In genomic region chr1:153614906-153615305, GRCh38 we compare ENCODE assay signal across 28 cellular contexts. TPM values are rescaled to one million over a fixed set of nuclear protein-coding genes. Genes with fewer than 3 reads are reported as not detected.
DNase-seq lines count a peak whose midpoint lies in the region; ATAC-seq, FAIRE-seq and TF ChIP-seq lines count a peak whose summit lies in the region.
"Had no signal": no experiment of that assay in that cellular context is flagged by ENCODE, and none has a peak within 500 bp of the region (broad histone marks: within the 10 kb centered on the region; RNA-seq: fewer than 3 reads in every experiment).

No MANE protein-coding gene starts in this region.

- H3K4me1 ChIP-seq in Caco-2 (peaks cover 43% of the 10 kb centered on the region), breast epithelium (peaks cover 9 to 32% of the 10 kb centered on the region in 2 donors), kidney (ENCODE audit: control insufficient read depth in 1 of 2, insufficient read depth in 1 of 2, low read depth in 1 of 2, low read length in 2 of 2) (peaks cover 16 to 20% of the 10 kb centered on the region in 2 donors), stomach (peaks cover 44 to 76% (median 61%) of the 10 kb centered on the region in 4 donors), sigmoid colon (peaks cover 0 to 44% (median 36%) of the 10 kb centered on the region in 4 donors), SK-N-SH (ENCODE audit: control insufficient read depth in 1 of 2, insufficient read depth in 2 of 2, low read depth in 1 of 2, low read length in 1 of 2) (peaks cover 8 to 9% of the 10 kb centered on the region in 2 experiments; a peak in 2 of 4 replicates), right cardiac atrium (ENCODE audit: control insufficient read depth, insufficient read depth, low read length) (peaks cover 19% of the 10 kb centered on the region)

- H3K27ac ChIP-seq in breast epithelium, result peak overlapping the region; percentile 84 to 98
- no peak overlapping the region for H3K27ac ChIP-seq in kidney (ENCODE audit: low read depth in 2 of 2, low read length in 2 of 2)
- peak overlapping the region in 3 of 5 donors; percentile 87 to 89 (median 88) for H3K27ac ChIP-seq in stomach
- no peak overlapping the region for H3K27ac ChIP-seq in sigmoid colon
- no peak overlapping the region for H3K27ac ChIP-seq in SK-N-SH (ENCODE audit: low read depth in 2 of 2, low read length in 1 of 2)
- no peak overlapping the region for H3K27ac ChIP-seq in right cardiac atrium (ENCODE audit: low read length)
- H3K27ac ChIP-seq: KMS-11, WERI-Rb-1 had no signal

- TF ChIP-seq CTCF in Caco-2 (IDR thresholded peaks at IDR 0.05; ENCODE audit: insufficient read depth in 1 of 2, low read depth in 1 of 2, low read length in 1 of 2, severe bottlenecking in 1 of 2, unreplicated experiment in 1 of 2) (no peak), breast epithelium (IDR thresholded peaks at IDR 0.05) (no peak), kidney (IDR thresholded peaks at IDR 0.05; ENCODE audit: borderline replicate concordance, extremely low read depth, insufficient read depth) (no peak), stomach (IDR thresholded peaks at IDR 0.05) (no peak), sigmoid colon (IDR thresholded peaks at IDR 0.05) (no peak), SK-N-SH (IDR thresholded peaks at IDR 0.05) (no peak)

- H3K79me2 ChIP-seq in SK-N-SH (ENCODE audit: insufficient read depth), result peaks cover 16% of the 10 kb centered on the region; the same call in 1 of the 2 replicates

- H3K27ac Mint-ChIP-seq in Caco-2 (ENCODE audit: unreplicated experiment), result peak overlapping the region; percentile 56
- H3K27ac Mint-ChIP-seq: activated CD4-positive, alpha-beta T cell treated with anti-CD3 and anti-CD28 coated beads, Interleukin-2, amount 10 ng/mL, durations not matched to agents 7 days and 5 days; activated CD8-positive, alpha-beta memory T cell treated with anti-CD3 and anti-CD28 coated beads, Interleukin-2, amount 10 ng/mL, durations not matched to agents 7 days and 5 days; activated T-helper 1 cell treated with anti-CD3 and anti-CD28 coated beads, Interleukin-12 subunit alpha, Interleukin-12 subunit beta, Interleukin-2, Interleukin-4 antibody, amounts not matched to agents 30 ng/mL and 10 ng/mL and 1 ng/mL, durations not matched to agents 14 hours and 24 hours and 36 hours; effector memory CD8-positive, alpha-beta T cell; GM23338; natural killer cell had no signal

- TF ChIP-seq RAD21 in SK-N-SH (IDR thresholded peaks at IDR 0.05; ENCODE audit: low read length), result no peak

- BruUV-seq in Caco-2 (replicated peaks; lab: Mats Ljungman, UMichigan), result no TSS peak

- no peak overlapping the region for H2AFZ ChIP-seq in SK-N-SH (ENCODE audit: low read depth)
- H2AFZ ChIP-seq: GM23338 had no signal

- peaks cover 83% of the 10 kb centered on the region for H3K36me3 Mint-ChIP-seq in Caco-2 (ENCODE audit: insufficient read depth, unreplicated experiment)
- H3K36me3 Mint-ChIP-seq: activated CD8-positive, alpha-beta memory T cell treated with anti-CD3 and anti-CD28 coated beads, Interleukin-2, amount 10 ng/mL, durations not matched to agents 7 days and 5 days; activated naive CD4-positive, alpha-beta T cell treated with anti-CD3 and anti-CD28 coated beads, Interleukin-2, amount 50 U/mL, for 24 hours; natural killer cell had no signal

- no peak overlapping the region for H3K4me2 ChIP-seq in SK-N-SH
- H3K4me2 ChIP-seq: GM23338, KMS-11 had no signal

- TF ChIP-seq EP300 in stomach (IDR thresholded peaks at IDR 0.05) (no peak), sigmoid colon (IDR thresholded peaks at IDR 0.05) (no peak), SK-N-SH (IDR thresholded peaks at IDR 0.05; ENCODE audit: borderline replicate concordance in 1 of 2, low read depth in 1 of 2, low read length in 1 of 2) (no peak)

- peaks cover 6% of the 10 kb centered on the region for H3F3A ChIP-seq in SK-N-SH (replicated peaks; ENCODE audit: insufficient read depth)

- H3K9me2 ChIP-seq in SK-N-SH, result no peaks in the 10 kb centered on the region

- H3K9ac ChIP-seq in kidney (ENCODE audit: low read length in 2 of 2) (no peak overlapping the region), SK-N-SH (no peak overlapping the region)
- H3K9ac ChIP-seq: KMS-11 had no signal

- H3K9me3 ChIP-seq in Caco-2 (no peaks in the 10 kb centered on the region), breast epithelium (no peaks in the 10 kb centered on the region), kidney (ENCODE audit: control insufficient read depth in 1 of 2, low read length in 2 of 2) (no peaks in the 10 kb centered on the region), stomach (no peaks in the 10 kb centered on the region), sigmoid colon (no peaks in the 10 kb centered on the region), SK-N-SH (no peaks in the 10 kb centered on the region), right cardiac atrium (ENCODE audit: control insufficient read depth, low read length) (no peaks in the 10 kb centered on the region)

- DNase-seq in Caco-2, result no peak
- no peak for DNase-seq in breast epithelium (ENCODE audit: low spot score in 2 of 2)
- DNase-seq in kidney, result peak; percentile 56
- DNase-seq in stomach, result no peak
- DNase-seq in H4 (ENCODE audit: low spot score), result no peak
- no peak for DNase-seq in sigmoid colon
- DNase-seq in SK-N-SH, result no peak
- no peak for DNase-seq in right cardiac atrium
- DNase-seq: activated CD4-positive, alpha-beta T cell treated with anti-CD3 and anti-CD28 coated beads, Interleukin-2, amount 10 ng/mL, durations not matched to agents 7 days and 5 days; activated CD8-positive, alpha-beta memory T cell treated with anti-CD3 and anti-CD28 coated beads, Interleukin-2, amount 10 ng/mL, durations not matched to agents 7 days and 5 days; AML-193; COR-L47; effector memory CD8-positive, alpha-beta T cell; glutamatergic neuron; left cardiac atrium; MV-4-11; natural killer cell; NCI-H1694 treated with DMSO at 0.1 percent for 48 hours; NCI-H526; WERI-Rb-1 had no signal

- ATAC-seq in right cardiac atrium, result no peak
- ATAC-seq: activated CD8-positive, alpha-beta memory T cell treated with anti-CD3 and anti-CD28 coated beads, Interleukin-2, amount 10 ng/mL, durations not matched to agents 7 days and 5 days; effector memory CD8-positive, alpha-beta T cell; GM23338; left cardiac atrium; natural killer cell; sciatic nerve had no signal

- POLR2A ChIA-PET in Caco-2 (lab: Charles Lee), result interaction anchor here (0.8 to 3.6 kb wide), 5 partner anchors 12 to 37 kb away, joined by 3 to 40 read pairs (median 25); partner anchors contain the start of genes CHTOP and S100A13
- POLR2A ChIA-PET in SK-N-SH (lab: Yijun Ruan, JAX), result no interaction called here

- H3K27me3 ChIP-seq in Caco-2 (replicated peaks; ENCODE audit: control insufficient read depth, insufficient read depth, low read length), result no peaks in the 10 kb centered on the region
- H3K27me3 ChIP-seq in breast epithelium, result no peaks in the 10 kb centered on the region
- no peaks in the 10 kb centered on the region for H3K27me3 ChIP-seq in stomach
- no peaks in the 10 kb centered on the region for H3K27me3 ChIP-seq in sigmoid colon
- no peaks in the 10 kb centered on the region for H3K27me3 ChIP-seq in SK-N-SH (ENCODE audit: insufficient read depth)
- H3K27me3 ChIP-seq in right cardiac atrium (ENCODE audit: control insufficient read depth, insufficient read depth), result no peaks in the 10 kb centered on the region

- TF ChIP-seq POLR2A in breast epithelium (IDR thresholded peaks at IDR 0.05) (no peak), stomach (IDR thresholded peaks at IDR 0.05) (no peak), sigmoid colon (IDR thresholded peaks at IDR 0.05) (no peak)

- intact Hi-C loops in Caco-2 (cut with micrococcal nuclease; ENCODE audit: unreplicated experiment), result no loop called here
- intact Hi-C loops in breast epithelium (cut with DNase I; ENCODE audit: low total_unique reads), result no loop called here
- intact Hi-C loops in kidney (cut with DNase I), result no loop called here
- intact Hi-C loops in stomach (cut with DNase I; ENCODE audit: low total_unique reads), result no loop called here
- intact Hi-C loops in sigmoid colon (cut with DNase I), result loop anchor here (5.0 kb wide), 2 partner anchors 83 to 103 kb away; no protein-coding TSS in a partner anchor
- intact Hi-C loops in right cardiac atrium (cut with DNase I), result loop anchor here in 1 of 4 donors (5.0 kb wide), 1 partner anchor 43 kb away; no protein-coding TSS in a partner anchor

- H3K4me3 ChIP-seq in Caco-2 (ENCODE audit: low read depth, low read length) (peak overlapping the region; percentile 42), breast epithelium (peak overlapping the region in 1 of 3 donors; percentile 57), kidney (ENCODE audit: low read length in 2 of 2) (no peak overlapping the region), stomach (peak overlapping the region in 1 of 4 donors; percentile 43), sigmoid colon (no peak overlapping the region), SK-N-SH (ENCODE audit: low read depth in 2 of 2, low read length in 1 of 2) (no peak overlapping the region), right cardiac atrium (ENCODE audit: low read length) (no peak overlapping the region)
- H3K4me3 ChIP-seq: GM23338 had no signal

- no peaks in the 10 kb centered on the region for H4K20me1 ChIP-seq in SK-N-SH (ENCODE audit: insufficient read depth)

- H3K27me3 Mint-ChIP-seq in Caco-2 (ENCODE audit: insufficient read depth, unreplicated experiment), result no peaks in the 10 kb centered on the region
- H3K27me3 Mint-ChIP-seq: activated CD4-positive, alpha-beta T cell treated with anti-CD3 and anti-CD28 coated beads, Interleukin-2, amount 10 ng/mL, durations not matched to agents 7 days and 5 days; activated CD8-positive, alpha-beta memory T cell treated with anti-CD3 and anti-CD28 coated beads, Interleukin-2, amount 10 ng/mL, durations not matched to agents 7 days and 5 days; activated naive CD4-positive, alpha-beta T cell treated with anti-CD3 and anti-CD28 coated beads, Interleukin-2, amount 50 U/mL, for 24 hours; effector memory CD8-positive, alpha-beta T cell had no signal

- peaks cover 45% of the 10 kb centered on the region for H3K4me1 Mint-ChIP-seq in Caco-2 (ENCODE audit: low read depth, unreplicated experiment)
- H3K4me1 Mint-ChIP-seq: activated CD8-positive, alpha-beta memory T cell treated with anti-CD3 and anti-CD28 coated beads, Interleukin-2, amount 10 ng/mL, durations not matched to agents 7 days and 5 days had no signal

- no peaks in the 10 kb centered on the region for H3K9me3 Mint-ChIP-seq in Caco-2 (ENCODE audit: unreplicated experiment)
- H3K9me3 Mint-ChIP-seq: activated CD4-positive, alpha-beta T cell treated with anti-CD3 and anti-CD28 coated beads, Interleukin-2, amount 10 ng/mL, durations not matched to agents 7 days and 5 days; activated naive CD4-positive, alpha-beta T cell treated with anti-CD3 and anti-CD28 coated beads, Interleukin-2, amount 50 U/mL, for 24 hours; activated T-helper 1 cell treated with anti-CD3 and anti-CD28 coated beads, Interleukin-12 subunit alpha, Interleukin-12 subunit beta, Interleukin-2, Interleukin-4 antibody, amounts not matched to agents 30 ng/mL and 10 ng/mL and 1 ng/mL, durations not matched to agents 14 hours and 24 hours and 36 hours; effector memory CD8-positive, alpha-beta T cell; GM23338; natural killer cell had no signal

- 84 to 91% (median 90%) methylated on average over 7 of the region's 7 CpGs for WGBS in stomach, 5 donors
- WGBS in sigmoid colon, 2 donors, result 90 to 92% methylated on average over 7 of the region's 7 CpGs
- 100% methylated on average over 1 of the region's 7 CpGs for WGBS in SK-N-SH (ENCODE audit: low lambda C conversion rate)
- WGBS in right cardiac atrium, result 93% methylated on average over 7 of the region's 7 CpGs

- CTCF ChIA-PET in Caco-2 (lab: Charles Lee), result interaction anchor here (0.7 to 3.6 kb wide), 6 partner anchors 12 to 104 kb away, joined by 3 to 41 read pairs (median 4); partner anchors contain the start of genes CHTOP and S100A13
- CTCF ChIA-PET in SK-N-SH (lab: Yijun Ruan, JAX), result interaction anchor here (1.1 to 8.0 kb wide), 7 partner anchors 12 to 263 kb away, joined by 4 to 100 read pairs (median 10); partner anchors contain the start of genes CHTOP, S100A1 and S100A13

- no peak for FAIRE-seq in kidney (lab: Jason Lieb, UNC)
- FAIRE-seq: HTR-8/SVneo had no signal

- H3K36me3 ChIP-seq in Caco-2 (ENCODE audit: control insufficient read depth, insufficient read depth, low read length) (peaks cover 3% of the 10 kb centered on the region; the same call in 1 of the 2 replicates), breast epithelium (no peaks in the 10 kb centered on the region), kidney (ENCODE audit: control insufficient read depth in 1 of 2, insufficient read depth in 2 of 2, low read length in 2 of 2) (no peaks in the 10 kb centered on the region), stomach (peaks cover 0 to 20% (median 8%) of the 10 kb centered on the region in 4 donors), sigmoid colon (peaks cover 0 to 17% (median 10%) of the 10 kb centered on the region in 4 donors), SK-N-SH (replicated peaks in 1 of 2; ENCODE audit: control insufficient read depth in 1 of 2, insufficient read depth in 2 of 2, low read length in 1 of 2) (no peaks in the 10 kb centered on the region)

- H3K4me3 Mint-ChIP-seq in Caco-2 (ENCODE audit: unreplicated experiment), result peak overlapping the region; percentile 74
- H3K4me3 Mint-ChIP-seq: activated CD4-positive, alpha-beta T cell treated with anti-CD3 and anti-CD28 coated beads, Interleukin-2, amount 10 ng/mL, durations not matched to agents 7 days and 5 days; activated CD8-positive, alpha-beta memory T cell treated with anti-CD3 and anti-CD28 coated beads, Interleukin-2, amount 10 ng/mL, durations not matched to agents 7 days and 5 days; activated naive CD4-positive, alpha-beta T cell treated with anti-CD3 and anti-CD28 coated beads, Interleukin-2, amount 50 U/mL, for 24 hours; activated T-helper 1 cell treated with anti-CD3 and anti-CD28 coated beads, Interleukin-12 subunit alpha, Interleukin-12 subunit beta, Interleukin-2, Interleukin-4 antibody, amounts not matched to agents 30 ng/mL and 10 ng/mL and 1 ng/mL, durations not matched to agents 14 hours and 24 hours and 36 hours; effector memory CD8-positive, alpha-beta T cell; GM23338; natural killer cell had no signal

RNA-seq across cellular contexts. Expression of gene S100A14, which starts 1.2 kb away (rescaled TPM):
- total RNA-seq in Caco-2 (2022) (510 and 624 TPM in 2 replicates), breast epithelium (10 to 100 TPM in 2 of 3 donors, not detected in 1; 70.1 to 99.2 TPM), kidney (75.9 TPM), stomach (100 to 1,000 TPM in 1 of 5 donors, 10 to 100 TPM in 3, 1 to 10 TPM in 1; 8.8 to 488 (median 29.0) TPM), sigmoid colon (1 to 10 TPM in 1 of 4 donors, under 1 TPM in 1, not detected in 2; 0.82 to 1.8 TPM), right cardiac atrium (1 to 10 TPM; 2.5 to 5.6 (median 3.8) TPM)
- polyA plus RNA-seq in kidney (ENCODE audit: insufficient read depth, low read depth, low replicate concordance) (35.6 TPM), stomach (100 to 1,000 TPM in 2 of 3 donors, 10 to 100 TPM in 1; 70.2 to 751 (median 244) TPM), sigmoid colon (1,000 to 10,000 TPM in 1 of 3 donors, 100 to 1,000 TPM in 2; 789 to 1,144 (median 825) TPM), SK-N-SH (2012; rRNA removed) (0.15 TPM in 1 of 2 replicates, not detected in the other), right cardiac atrium (4.3 TPM)
- total RNA-seq in H4 (2014; rRNA removed; shearing (Covaris generic)), result not detected in 2 replicates
- polyA plus RNA-seq in SK-N-SH (2012; cell fraction: cytosol; rRNA removed), result 0.07 TPM in 1 of 2 replicates, not detected in the other
- polyA plus RNA-seq in SK-N-SH (2012; cell fraction: nucleus; rRNA removed), result 0.39 TPM in 1 of 2 replicates, not detected in the other
- total RNA-seq: activated CD4-positive, alpha-beta T cell treated with anti-CD3 and anti-CD28 coated beads, Interleukin-2, amount 10 ng/mL, durations not matched to agents 7 days and 5 days; activated CD8-positive, alpha-beta memory T cell treated with anti-CD3 and anti-CD28 coated beads, Interleukin-2, amount 10 ng/mL, durations not matched to agents 7 days and 5 days; aorta; chondrocyte; natural killer cell had no signal

RNA-seq across cellular contexts. Expression of gene S100A16, which starts 2.0 kb away (rescaled TPM):
- 220 and 243 TPM in 2 replicates for total RNA-seq in Caco-2 (2022)
- total RNA-seq in breast epithelium, result 100 to 1,000 TPM in 2 of 3 donors, 10 to 100 TPM in 1; 52.0 to 154 (median 102) TPM
- 119 TPM for total RNA-seq in kidney
- 174 TPM for polyA plus RNA-seq in kidney (ENCODE audit: insufficient read depth, low read depth, low replicate concordance)
- total RNA-seq in stomach, result 100 to 1,000 TPM in 1 of 5 donors, 10 to 100 TPM in 2, 1 to 10 TPM in 2; 8.9 to 192 (median 47.9) TPM
- 100 to 1,000 TPM; 145 to 361 (median 188) TPM for polyA plus RNA-seq in stomach
- total RNA-seq in H4 (2014; rRNA removed; shearing (Covaris generic)), result 25.1 and 35.9 TPM in 2 replicates
- 10 to 100 TPM; 35.6 to 49.9 (median 39.7) TPM for total RNA-seq in sigmoid colon
- 100 to 1,000 TPM; 332 to 492 (median 370) TPM for polyA plus RNA-seq in sigmoid colon
- 512 and 521 TPM in 2 replicates for polyA plus RNA-seq in SK-N-SH (2012; rRNA removed)
- polyA plus RNA-seq in SK-N-SH (2012; cell fraction: cytosol; rRNA removed), result 347 and 466 TPM in 2 replicates
- 144 and 169 TPM in 2 replicates for polyA plus RNA-seq in SK-N-SH (2012; cell fraction: nucleus; rRNA removed)
- total RNA-seq in right cardiac atrium, result 10 to 100 TPM; 42.6 to 56.1 (median 44.3) TPM
- 73.9 TPM for polyA plus RNA-seq in right cardiac atrium
- total RNA-seq: activated CD4-positive, alpha-beta T cell treated with anti-CD3 and anti-CD28 coated beads, Interleukin-2, amount 10 ng/mL, durations not matched to agents 7 days and 5 days; activated CD8-positive, alpha-beta memory T cell treated with anti-CD3 and anti-CD28 coated beads, Interleukin-2, amount 10 ng/mL, durations not matched to agents 7 days and 5 days; activated T-helper 1 cell treated with anti-CD3 and anti-CD28 coated beads, Interleukin-12 subunit alpha, Interleukin-12 subunit beta, Interleukin-2, Interleukin-4 antibody, amounts not matched to agents 30 ng/mL and 10 ng/mL and 1 ng/mL, durations not matched to agents 14 hours and 24 hours and 36 hours; natural killer cell had no signal

RNA-seq across cellular contexts. Expression of gene S100A13, which starts 12.4 kb away (rescaled TPM):
- total RNA-seq in Caco-2 (2022) (198 and 238 TPM in 2 replicates), breast epithelium (100 to 1,000 TPM; 163 to 221 (median 198) TPM), kidney (225 TPM), stomach (10 to 100 TPM; 18.7 to 54.6 (median 23.5) TPM), sigmoid colon (100 to 1,000 TPM in 3 of 4 donors, 10 to 100 TPM in 1; 86.3 to 305 (median 278) TPM), right cardiac atrium (100 to 1,000 TPM; 183 to 265 (median 220) TPM)
- polyA plus RNA-seq in kidney (ENCODE audit: insufficient read depth, low read depth, low replicate concordance) (299 TPM), stomach (100 to 1,000 TPM; 140 to 271 (median 207) TPM), sigmoid colon (100 to 1,000 TPM; 113 to 302 (median 126) TPM), SK-N-SH (2012; rRNA removed) (12.3 and 17.1 TPM in 2 replicates), right cardiac atrium (295 TPM)
- total RNA-seq in H4 (2014; rRNA removed; shearing (Covaris generic)), result 160 and 175 TPM in 2 replicates
- polyA plus RNA-seq in SK-N-SH (2012; cell fraction: cytosol; rRNA removed), result 11.4 and 14.2 TPM in 2 replicates
- 41.5 and 44.3 TPM in 2 replicates for polyA plus RNA-seq in SK-N-SH (2012; cell fraction: nucleus; rRNA removed)

RNA-seq across cellular contexts. Expression of gene S100A1, which starts 13.3 kb away (rescaled TPM):
- 12.6 and 18.1 TPM in 2 replicates for total RNA-seq in Caco-2 (2022)
- total RNA-seq in breast epithelium, result 10 to 100 TPM in 2 of 3 donors, 1 to 10 TPM in 1; 6.1 to 40.0 (median 28.5) TPM
- 83.1 TPM for total RNA-seq in kidney
- polyA plus RNA-seq in kidney (ENCODE audit: insufficient read depth, low read depth, low replicate concordance), result 332 TPM
- not detected for total RNA-seq in stomach
- 10 to 100 TPM in 2 of 3 donors, 1 to 10 TPM in 1; 5.7 to 64.8 (median 45.5) TPM for polyA plus RNA-seq in stomach
- 0.91 TPM in 1 of 2 replicates, not detected in the other for total RNA-seq in H4 (2014; rRNA removed; shearing (Covaris generic))
- total RNA-seq in sigmoid colon, result 10 to 100 TPM in 2 of 4 donors, 1 to 10 TPM in 2; 2.3 to 22.2 (median 10.9) TPM
- 1 to 10 TPM; 3.2 to 6.6 (median 4.4) TPM for polyA plus RNA-seq in sigmoid colon
- 0.18 TPM in 1 of 2 replicates, not detected in the other for polyA plus RNA-seq in SK-N-SH (2012; rRNA removed)
- polyA plus RNA-seq in SK-N-SH (2012; cell fraction: cytosol; rRNA removed), result 0.10 and 0.14 TPM in 2 replicates
- polyA plus RNA-seq in SK-N-SH (2012; cell fraction: nucleus; rRNA removed), result 0.11 and 0.21 TPM in 2 replicates
- total RNA-seq in right cardiac atrium, result 1,000 to 10,000 TPM; 1,233 to 1,764 (median 1,522) TPM
- 2,571 TPM for polyA plus RNA-seq in right cardiac atrium
- total RNA-seq: activated CD4-positive, alpha-beta T cell treated with anti-CD3 and anti-CD28 coated beads, Interleukin-2, amount 10 ng/mL, durations not matched to agents 7 days and 5 days; activated CD8-positive, alpha-beta memory T cell treated with anti-CD3 and anti-CD28 coated beads, Interleukin-2, amount 10 ng/mL, durations not matched to agents 7 days and 5 days; activated T-helper 1 cell treated with anti-CD3 and anti-CD28 coated beads, Interleukin-12 subunit alpha, Interleukin-12 subunit beta, Interleukin-2, Interleukin-4 antibody, amounts not matched to agents 30 ng/mL and 10 ng/mL and 1 ng/mL, durations not matched to agents 14 hours and 24 hours and 36 hours; natural killer cell had no signal

RNA-seq across cellular contexts. Expression of gene CHTOP, which starts 19.0 kb away (rescaled TPM):
- total RNA-seq in Caco-2 (2022), result 85.1 and 90.6 TPM in 2 replicates
- total RNA-seq in breast epithelium, result 100 to 1,000 TPM in 1 of 3 donors, 10 to 100 TPM in 2; 37.1 to 112 (median 71.8) TPM
- 83.6 TPM for total RNA-seq in kidney
- 71.1 TPM for polyA plus RNA-seq in kidney (ENCODE audit: insufficient read depth, low read depth, low replicate concordance)
- total RNA-seq in stomach, result 100 to 1,000 TPM in 1 of 5 donors, 10 to 100 TPM in 4; 21.7 to 111 (median 74.3) TPM
- 10 to 100 TPM; 41.3 to 53.2 (median 46.0) TPM for polyA plus RNA-seq in stomach
- 39.3 and 42.6 TPM in 2 replicates for total RNA-seq in H4 (2014; rRNA removed; shearing (Covaris generic))
- total RNA-seq in sigmoid colon, result 10 to 100 TPM; 44.8 to 57.8 (median 50.2) TPM
- 10 to 100 TPM; 35.4 to 65.4 (median 38.6) TPM for polyA plus RNA-seq in sigmoid colon
- 76.7 and 84.9 TPM in 2 replicates for polyA plus RNA-seq in SK-N-SH (2012; rRNA removed)
- 63.8 and 71.2 TPM in 2 replicates for polyA plus RNA-seq in SK-N-SH (2012; cell fraction: cytosol; rRNA removed)
- 96.8 and 111 TPM in 2 replicates for polyA plus RNA-seq in SK-N-SH (2012; cell fraction: nucleus; rRNA removed)
- total RNA-seq in right cardiac atrium, result 10 to 100 TPM; 56.1 to 75.3 (median 66.1) TPM
- 65.0 TPM for polyA plus RNA-seq in right cardiac atrium

Comparison
In these comparisons a context has a peak if more than half of its experiments do, and no peak if none do; other contexts are left out.
1. H3K27ac ChIP-seq: peak in breast epithelium (2 of 2) and stomach (3 of 5); none in kidney (0 of 2), sigmoid colon (0 of 4), SK-N-SH (0 of 2) and right cardiac atrium (single experiment).